In genomic region chr10:118504044-118504944, GRCh38 we compare ENCODE assay signal across 12 cellular contexts.
DNase-seq lines count a peak whose midpoint lies in the region; ATAC-seq and TF ChIP-seq lines count a peak whose summit lies in the region.
"Had no signal": no experiment of that assay in that cellular context is flagged by ENCODE, and none has a peak within 500 bp of the region (broad histone marks: within the 10 kb centered on the region; RNA-seq: fewer than 3 reads in every experiment).

No MANE protein-coding gene starts in this region.

- TF ChIP-seq EP300 in gastroesophageal sphincter (IDR thresholded peaks at IDR 0.05), result no peak

- H3K27me3 Mint-ChIP-seq in HFFc6 (ENCODE audit: insufficient read depth) (peaks cover 1% of the 10 kb centered on the region), immature natural killer cell (ENCODE audit: low read depth in 3 of 3) (peaks cover 0 to 13% (median 6%) of the 10 kb centered on the region in 3 donors)

- H3K4me1 Mint-ChIP-seq in HFFc6 (ENCODE audit: low read depth), result peaks cover 57% of the 10 kb centered on the region
- no peaks in the 10 kb centered on the region for H3K4me1 Mint-ChIP-seq in immature natural killer cell

- in situ Hi-C loops in ACHN (cut with HindIII; ENCODE audit: low pct_ligation_motif_present, low pct_unique_long_range_greater_than_20kb, low sequenced_read_pairs), result no loop called here

- 37 to 38% methylated on average over 5 of the region's 5 CpGs for WGBS in gastroesophageal sphincter (ENCODE audit: low coverage in 1 of 2), 2 donors

- H3K4me1 ChIP-seq in gastroesophageal sphincter, result no peaks in the 10 kb centered on the region

- H3K9me3 Mint-ChIP-seq in HFFc6, result no peaks in the 10 kb centered on the region
- H3K9me3 Mint-ChIP-seq in immature natural killer cell, result no peaks in the 10 kb centered on the region
- H3K9me3 Mint-ChIP-seq: activated CD4-positive, alpha-beta memory T cell treated with anti-CD3 and anti-CD28 coated beads for 36 hours had no signal

- POLR2A ChIA-PET in RWPE1 (lab: Yijun Ruan, JAX; ENCODE audit: low non-redundant PET), result no interaction called here

- ATAC-seq in gastroesophageal sphincter (peak; percentile 39), HG02678 (IDR thresholded peaks at IDR 0.05; ENCODE audit: unreplicated experiment) (no peak), GM18519 (IDR thresholded peaks at IDR 0.05; ENCODE audit: low FRiP score, unreplicated experiment) (no peak)
- ATAC-seq: sciatic nerve had no signal

- no peaks in the 10 kb centered on the region for H3K9me3 ChIP-seq in gastroesophageal sphincter

- CTCF ChIA-PET in RWPE1 (lab: Yijun Ruan, JAX), result interaction anchor here (0.6 to 1.7 kb wide), 4 partner anchors 18 to 1068 kb away, joined by 3 to 6 read pairs (median 4); no protein-coding TSS in a partner anchor

- H3K4me3 ChIP-seq in gastroesophageal sphincter, result no peak overlapping the region

- peak overlapping the region; percentile 100 for H3K27ac ChIP-seq in RWPE1
- no peak overlapping the region for H3K27ac ChIP-seq in gastroesophageal sphincter

- peak overlapping the region; percentile 73 for H3K27ac Mint-ChIP-seq in HFFc6
- H3K27ac Mint-ChIP-seq in immature natural killer cell, result no peak overlapping the region
- H3K27ac Mint-ChIP-seq: activated CD4-positive, alpha-beta memory T cell treated with anti-CD3 and anti-CD28 coated beads for 36 hours; CD4-positive, alpha-beta memory T cell had no signal

- peaks cover 22% of the 10 kb centered on the region for H3K27me3 ChIP-seq in gastroesophageal sphincter

- H3K36me3 ChIP-seq in gastroesophageal sphincter, result no peaks in the 10 kb centered on the region

- DNase-seq in ACHN (peak; percentile 15), HFFc6 (peak; percentile 64), RWPE1 (ENCODE audit: low spot score) (peak; percentile 93), immature natural killer cell (no peak), T-helper 9 cell (no peak)
- DNase-seq: activated CD4-positive, alpha-beta memory T cell treated with anti-CD3 and anti-CD28 coated beads for 36 hours; caudate nucleus; CD4-positive, alpha-beta memory T cell had no signal

- TF ChIP-seq POLR2A in gastroesophageal sphincter (IDR thresholded peaks at IDR 0.05), result no peak

- no peak for TF ChIP-seq CTCF in HFFc6 (IDR thresholded peaks at IDR 0.05)
- no peak for TF ChIP-seq CTCF in RWPE1 (conservative IDR thresholded peaks at IDR 0.05; ENCODE audit: low read depth)
- TF ChIP-seq CTCF in gastroesophageal sphincter (IDR thresholded peaks at IDR 0.05), result no peak

- H3K4me3 Mint-ChIP-seq in HFFc6 (peak overlapping the region; percentile 73), immature natural killer cell (no peak overlapping the region)
- H3K4me3 Mint-ChIP-seq: activated CD4-positive, alpha-beta memory T cell treated with anti-CD3 and anti-CD28 coated beads for 36 hours had no signal

- H3K36me3 Mint-ChIP-seq in HFFc6 (ENCODE audit: low read depth) (no peaks in the 10 kb centered on the region), immature natural killer cell (no peaks in the 10 kb centered on the region)
- H3K36me3 Mint-ChIP-seq: activated CD4-positive, alpha-beta memory T cell treated with anti-CD3 and anti-CD28 coated beads for 36 hours; CD4-positive, alpha-beta memory T cell had no signal

Comparison
In these comparisons a context has a peak if more than half of its experiments do, and no peak if none do; other contexts are left out.
1. DNase-seq: peak in ACHN (single experiment), HFFc6 (single experiment) and RWPE1 (single experiment); none in immature natural killer cell (0 of 3) and T-helper 9 cell (single experiment).